1 cellular context compared by ENCODE assay signal in the genomic region with DNA sequence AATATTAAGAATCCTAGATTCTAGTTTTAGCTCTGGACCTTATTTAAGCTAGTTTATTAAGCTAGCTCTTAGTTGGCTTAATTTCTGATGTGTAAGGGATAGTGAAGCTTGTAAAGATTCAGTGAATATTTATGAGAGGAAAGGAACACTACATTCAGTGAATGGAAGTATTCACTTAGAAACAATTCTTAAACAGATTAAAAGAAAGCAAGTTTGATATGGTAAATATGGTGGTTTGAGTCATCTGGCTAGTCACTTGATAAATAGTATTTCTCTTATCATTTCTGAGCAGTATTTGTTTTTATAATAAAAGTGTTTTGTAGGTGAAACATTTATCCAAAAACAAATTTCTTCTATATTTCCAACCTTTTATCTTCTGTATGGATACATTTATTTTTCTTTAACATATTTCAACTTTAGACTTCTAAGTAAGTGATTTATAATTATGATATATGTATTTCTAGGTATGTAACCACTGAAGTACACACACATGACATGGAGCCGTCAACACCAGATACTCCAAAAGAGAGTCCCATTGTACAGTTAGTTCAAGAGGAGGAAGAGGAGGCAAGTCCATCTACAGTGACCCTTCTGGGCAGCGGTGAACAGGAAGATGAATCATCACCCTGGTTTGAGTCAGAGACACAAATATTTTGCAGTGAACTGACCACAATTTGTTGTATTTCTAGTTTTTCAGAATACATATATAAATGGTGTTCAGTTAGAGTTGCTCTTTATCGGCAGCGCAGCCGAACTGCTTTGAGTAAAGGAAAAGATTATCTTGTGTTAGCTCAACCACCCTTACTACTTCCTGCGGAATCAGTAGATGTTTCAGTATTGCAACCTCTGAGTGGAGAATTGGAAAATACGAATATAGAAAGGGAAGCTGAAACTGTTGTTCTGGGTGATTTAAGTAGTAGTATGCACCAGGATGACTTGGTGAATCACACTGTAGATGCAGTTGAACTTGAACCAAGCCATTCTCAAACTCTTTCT.
A peak's percentile ranks its signal among the peaks of the same experiment; 100 is the strongest.
TF ChIP-seq lines count a peak whose summit lies in the region.

No MANE protein-coding gene starts in this region.

TF ChIP-seq in GM12878, 131 proteins besides CTCF, POLR2A, EP300 and RAD21 (continued from another document):
- TF ChIP-seq NFIC (IDR thresholded peaks at IDR 0.05; ENCODE audit: low read depth, low read length) (peak; percentile 55; the same call in 1 of the 2 replicates), TCF7 (IDR thresholded peaks at IDR 0.05; ENCODE audit: borderline replicate concordance) (0 out of 2 replicates have a peak, but pooled peaks have one; percentile 20), CREM (IDR thresholded peaks at IDR 0.05; ENCODE audit: low read depth) (0 out of 2 replicates have a peak, but pooled peaks have one; percentile 43), GABPA (IDR thresholded peaks at IDR 0.05; ENCODE audit: low read depth) (peak; percentile 19; the same call in 1 of the 2 replicates), HCFC1 (IDR thresholded peaks at IDR 0.05; ENCODE audit: low read length) (no peak), EED (IDR thresholded peaks at IDR 0.05; ENCODE audit: low read depth) (0 out of 2 replicates have a peak, but pooled peaks have one; percentile 26)
- TF ChIP-seq, protein P1, sequence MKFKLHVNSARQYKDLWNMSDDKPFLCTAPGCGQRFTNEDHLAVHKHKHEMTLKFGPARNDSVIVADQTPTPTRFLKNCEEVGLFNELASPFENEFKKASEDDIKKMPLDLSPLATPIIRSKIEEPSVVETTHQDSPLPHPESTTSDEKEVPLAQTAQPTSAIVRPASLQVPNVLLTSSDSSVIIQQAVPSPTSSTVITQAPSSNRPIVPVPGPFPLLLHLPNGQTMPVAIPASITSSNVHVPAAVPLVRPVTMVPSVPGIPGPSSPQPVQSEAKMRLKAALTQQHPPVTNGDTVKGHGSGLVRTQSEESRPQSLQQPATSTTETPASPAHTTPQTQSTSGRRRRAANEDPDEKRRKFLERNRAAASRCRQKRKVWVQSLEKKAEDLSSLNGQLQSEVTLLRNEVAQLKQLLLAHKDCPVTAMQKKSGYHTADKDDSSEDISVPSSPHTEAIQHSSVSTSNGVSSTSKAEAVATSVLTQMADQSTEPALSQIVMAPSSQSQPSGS (IDR thresholded peaks at IDR 0.05; ENCODE audit: low read length) = peak; percentile 43; the same call in 1 of the 2 replicates
TF ChIP-seq in GM12878: peak in this region for 10.
